12 cellular contexts compared by ENCODE assay signal in the genomic region with DNA sequence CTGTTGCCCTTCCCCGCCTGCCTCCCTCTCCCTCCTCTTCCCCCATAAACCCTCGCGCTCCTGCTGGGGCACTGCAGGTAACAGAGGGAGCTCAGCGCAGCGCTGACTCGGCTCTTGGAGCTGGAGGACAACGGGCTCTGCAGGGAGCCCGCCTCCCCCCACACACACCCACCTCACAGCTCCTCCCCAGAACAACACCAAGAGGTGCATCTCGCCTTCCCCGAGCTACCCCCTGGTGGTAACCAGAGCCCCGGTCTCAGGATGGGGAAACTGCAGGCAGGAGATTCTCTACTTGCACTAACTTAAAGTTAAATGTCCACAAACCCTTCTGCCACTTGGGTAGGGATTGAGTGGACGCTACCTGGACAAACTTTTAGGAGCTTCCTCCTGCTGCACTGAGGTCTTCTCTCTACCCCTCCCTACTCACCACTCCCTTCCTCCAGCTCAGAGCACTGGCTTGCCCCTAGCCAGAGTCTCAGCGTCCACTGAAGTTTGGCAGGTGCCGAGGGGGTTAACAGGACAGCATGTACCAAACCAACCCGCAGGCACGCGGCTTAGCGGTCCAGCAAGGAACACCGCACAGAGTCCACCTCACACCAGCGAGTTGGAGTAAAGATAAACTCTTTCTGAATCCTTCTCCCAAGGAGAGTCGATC. TPM values are rescaled to one million over a fixed set of nuclear protein-coding genes. Genes with fewer than 3 reads are reported as not detected.
DNase-seq lines count a peak whose midpoint lies in the region; ATAC-seq and TF ChIP-seq lines count a peak whose summit lies in the region.
"Had no signal": no experiment of that assay in that cellular context is flagged by ENCODE, and none has a peak within 500 bp of the region (broad histone marks: within the 10 kb centered on the region; RNA-seq: fewer than 3 reads in every experiment).

No MANE protein-coding gene starts in this region.

- TF ChIP-seq POLR2A in NB4 (IDR thresholded peaks at IDR 0.05; ENCODE audit: extremely low read depth, insufficient read length) = no peak

- peaks cover 29% of the 10 kb centered on the region for H3F3A ChIP-seq in neural progenitor cell (ENCODE audit: low read depth)

- ATAC-seq in HG03354 (IDR thresholded peaks at IDR 0.05; ENCODE audit: poor library complexity, severe bottlenecking, unreplicated experiment) = no peak
- ATAC-seq in HG02759 (IDR thresholded peaks at IDR 0.05; ENCODE audit: unreplicated experiment) = no peak

- H3K4me3 ChIP-seq in NB4 (ENCODE audit: low read depth, low read length) = no peak overlapping the region
- peak overlapping the region; percentile 43 for H3K4me3 ChIP-seq in neural progenitor cell
- H3K4me3 ChIP-seq: BLaER1 had no signal

- H3K27ac Mint-ChIP-seq in brain = no peak overlapping the region
- no peak overlapping the region for H3K27ac Mint-ChIP-seq in neural progenitor cell
- H3K27ac Mint-ChIP-seq: T-helper 1 cell treated with Interleukin-12 subunit alpha and Interleukin-12 subunit beta and Interleukin-4 antibody, amounts not matched to agents 30 μg/mL and 1 μg/mL, for 36 hours had no signal

- H3K36me3 Mint-ChIP-seq in brain = no peaks in the 10 kb centered on the region
- H3K36me3 Mint-ChIP-seq in neural progenitor cell = no peaks in the 10 kb centered on the region

- TF ChIP-seq CTCF in NB4 (IDR thresholded peaks at IDR 0.05; ENCODE audit: low read depth, low read length) = peak; percentile 11
- no peak for TF ChIP-seq CTCF in brain (conservative IDR thresholded peaks at IDR 0.05)
- TF ChIP-seq CTCF in neural progenitor cell (IDR thresholded peaks at IDR 0.05) = no peak

- H4K20me1 ChIP-seq in neural progenitor cell (ENCODE audit: low read depth) = no peaks in the 10 kb centered on the region

- H3K4me1 ChIP-seq in neural progenitor cell = peaks cover 44% of the 10 kb centered on the region

- peak overlapping the region; percentile 14 for H2AFZ ChIP-seq in neural progenitor cell (replicated peaks)

- no peaks in the 10 kb centered on the region for H3K79me2 ChIP-seq in neural progenitor cell (ENCODE audit: low read depth)

- H3K27me3 Mint-ChIP-seq in brain (peaks cover 78% of the 10 kb centered on the region), neural progenitor cell (ENCODE audit: insufficient read depth, low read depth) (peaks cover 82% of the 10 kb centered on the region)

- no peaks in the 10 kb centered on the region for H3K9me3 ChIP-seq in neural progenitor cell (ENCODE audit: low read depth)
- H3K9me3 ChIP-seq: BLaER1 had no signal

- H3K4me1 Mint-ChIP-seq in brain (peaks cover 42% of the 10 kb centered on the region), neural progenitor cell (peaks cover 24% of the 10 kb centered on the region)

- peaks cover 88% of the 10 kb centered on the region for H3K27me3 ChIP-seq in neural progenitor cell

- H3K4me2 ChIP-seq in neural progenitor cell = peak overlapping the region; percentile 71
- H3K4me2 ChIP-seq: BLaER1 had no signal

- H3K9me3 Mint-ChIP-seq in brain (no peaks in the 10 kb centered on the region), neural progenitor cell (peaks cover 2% of the 10 kb centered on the region)
- H3K9me3 Mint-ChIP-seq: T-helper 1 cell treated with Interleukin-12 subunit alpha and Interleukin-12 subunit beta and Interleukin-4 antibody, amounts not matched to agents 30 μg/mL and 1 μg/mL, for 36 hours had no signal

- no peaks in the 10 kb centered on the region for H3K36me3 ChIP-seq in neural progenitor cell
- H3K36me3 ChIP-seq: BLaER1 had no signal

- H3K4me3 Mint-ChIP-seq in brain (peak overlapping the region in 4 of 5 experiments; percentile 40 to 70 (median 69)), neural progenitor cell (peak overlapping the region; percentile 35)
- H3K4me3 Mint-ChIP-seq: T-helper 1 cell treated with Interleukin-12 subunit alpha and Interleukin-12 subunit beta and Interleukin-4 antibody, amounts not matched to agents 30 μg/mL and 1 μg/mL, for 36 hours had no signal

- no peak overlapping the region for H3K9ac ChIP-seq in neural progenitor cell
- H3K9ac ChIP-seq: BLaER1 had no signal

- H3K27ac ChIP-seq in neural progenitor cell = no peak overlapping the region
- H3K27ac ChIP-seq: BLaER1 had no signal

- DNase-seq in SIG-M5 treated with dmso at 0.1 percent for 504 hours (lab: John Stamatoyannopoulos, UW; ENCODE audit: unreplicated experiment) (peak; percentile 9), SIG-M5 (lab: John Stamatoyannopoulos, UW) (no peak), NB4 (ENCODE audit: low read depth) (peak; percentile 44), neural progenitor cell (ENCODE audit: low spot score) (peak; percentile 52), HUDEP-2 (lab: John Stamatoyannopoulos, UW; ENCODE audit: unreplicated experiment in 76 of 76) (no peak)
- DNase-seq: amniotic stem cell, NCI-H1092 treated with DMSO at 0.1 percent for 48 hours had no signal

RNA-seq across cellular contexts. Expression of a gene that starts 4.0 kb away (rescaled TPM):
- polyA plus RNA-seq in brain (ENCODE audit: insufficient read depth, low read depth, low replicate concordance) = 9.7 TPM
- total RNA-seq in neural progenitor cell (ENCODE audit: low replicate concordance) = 3.6 and 7.1 TPM in 2 replicates

RNA-seq across cellular contexts. Expression of a gene that starts 19.8 kb away (rescaled TPM):
- 9.0 TPM for polyA plus RNA-seq in brain (ENCODE audit: insufficient read depth, low read depth, low replicate concordance)
- total RNA-seq in neural progenitor cell (ENCODE audit: low replicate concordance) = 0.15 and 0.37 TPM in 2 replicates

Comparison
In these comparisons a context has a peak if more than half of its experiments do, and no peak if none do; other contexts are left out.
1. DNase-seq: peak in SIG-M5 treated with dmso at 0.1 percent for 504 hours (single experiment), NB4 (single experiment) and neural progenitor cell (single experiment); none in SIG-M5 (single experiment) and HUDEP-2 (0 of 76).